In the genomic region with DNA sequence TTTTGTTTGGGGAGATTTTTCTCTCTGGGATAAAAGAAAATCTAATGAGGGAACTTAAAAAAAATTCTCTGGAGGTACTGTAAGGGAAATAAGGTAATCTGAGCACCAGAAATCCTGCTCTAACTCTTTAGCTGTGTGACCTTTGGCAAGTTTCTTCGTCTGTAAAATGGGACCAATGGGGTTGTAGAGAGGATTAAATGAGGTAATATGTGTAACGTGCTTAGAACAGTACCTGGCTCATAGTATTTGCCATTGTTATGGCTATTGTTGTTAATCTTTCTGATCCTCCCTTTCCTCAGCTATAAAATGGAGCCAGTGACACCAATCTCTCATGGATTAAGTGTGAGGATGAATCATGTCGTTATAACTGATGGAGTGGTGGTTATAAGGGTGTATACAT, we compare ENCODE assay signal across 17 cellular contexts. TPM values are rescaled to one million over a fixed set of nuclear protein-coding genes. Genes with fewer than 3 reads are reported as not detected.
DNase-seq lines count a peak whose midpoint lies in the region; TF ChIP-seq lines count a peak whose summit lies in the region.
"Had no signal": no experiment of that assay in that cellular context is flagged by ENCODE, and none has a peak within 500 bp of the region (broad histone marks: within the 10 kb centered on the region; RNA-seq: fewer than 3 reads in every experiment).

No MANE protein-coding gene starts in this region.

- H3K4me3 Mint-ChIP-seq in brain (peak overlapping the region; percentile 76 to 90 (median 79)), nephron (peak overlapping the region in 1 of 3 experiments; percentile 72)
- H3K4me3 Mint-ChIP-seq: B cell; CD4-positive, alpha-beta memory T cell had no signal

- H3K9me3 ChIP-seq in HEK293 (ENCODE audit: control insufficient read depth, insufficient read depth, low read depth, low read length) (no peaks in the 10 kb centered on the region), uterus (no peaks in the 10 kb centered on the region)

- peaks cover 99% of the 10 kb centered on the region for H3K4me1 Mint-ChIP-seq in brain
- peaks cover 77% of the 10 kb centered on the region for H3K4me1 Mint-ChIP-seq in nephron
- H3K4me1 Mint-ChIP-seq: CD4-positive, alpha-beta memory T cell had no signal

- H3K27me3 Mint-ChIP-seq in brain (no peaks in the 10 kb centered on the region), nephron (ENCODE audit: low read depth) (no peaks in the 10 kb centered on the region)

- TF ChIP-seq POLR2A in uterus (IDR thresholded peaks at IDR 0.05) (no peak), lower leg skin (IDR thresholded peaks at IDR 0.05) (no peak)

- H3K36me3 ChIP-seq in HEK293 (ENCODE audit: control insufficient read depth in 2 of 2, insufficient read depth in 1 of 2, low read length in 2 of 2) = no peaks in the 10 kb centered on the region
- H3K36me3 ChIP-seq in uterus = no peaks in the 10 kb centered on the region

- no peak overlapping the region for H3K4me3 ChIP-seq in HEK293 (ENCODE audit: low read depth, low read length)
- peak overlapping the region in 1 of 2 donors; percentile 41 for H3K4me3 ChIP-seq in uterus
- no peak overlapping the region for H3K4me3 ChIP-seq in lower leg skin (ENCODE audit: low read depth, poor library complexity, severe bottlenecking)
- H3K4me3 ChIP-seq: GM23248 had no signal

- 80 to 82% methylated on average over 3 of the region's 3 CpGs for WGBS in lower leg skin, 2 donors

- H3K27ac ChIP-seq in HEK293 (ENCODE audit: extremely low read depth, low read depth, low read length) (no peak overlapping the region), uterus (peak overlapping the region; percentile 40 to 67)
- H3K27ac ChIP-seq: C4-2B, GM23248 had no signal

- DNase-seq in uterus (no peak), cerebellar cortex (ENCODE audit: low spot score) (no peak), lower leg skin (ENCODE audit: low spot score in 2 of 2) (no peak)
- no peak for DNase-seq in activated CD8-positive, alpha-beta memory T cell treated with anti-CD3 and anti-CD28 coated beads, Interleukin-2, amount 50 U/mL, for 4 hours
- DNase-seq: CD4-positive, alpha-beta memory T cell; DND-41; GDM1; GM23248; H7; IMR-90 had no signal

- TF ChIP-seq CTCF in HEK293 (tag by site-specific recombination; IDR thresholded peaks at IDR 0.05) = no peak
- TF ChIP-seq CTCF in brain (conservative IDR thresholded peaks at IDR 0.05) = no peak
- TF ChIP-seq CTCF in nephron (IDR thresholded peaks at IDR 0.05; ENCODE audit: unreplicated experiment in 3 of 3) = no peak
- TF ChIP-seq CTCF in uterus (IDR thresholded peaks at IDR 0.05) = no peak
- no peak for TF ChIP-seq CTCF in lower leg skin (IDR thresholded peaks at IDR 0.05)

- intact Hi-C loops in uterus (cut with DNase I; ENCODE audit: low total_unique reads) = no loop called here
- intact Hi-C loops in lower leg skin (cut with DNase I; ENCODE audit: low total_unique reads) = no loop called here

- no peaks in the 10 kb centered on the region for H3K9me3 Mint-ChIP-seq in brain
- no peaks in the 10 kb centered on the region for H3K9me3 Mint-ChIP-seq in nephron
- H3K9me3 Mint-ChIP-seq: CD4-positive, alpha-beta memory T cell had no signal

- CTCF ChIA-PET in HEK293 (lab: Yijun Ruan, JAX) = interaction anchor here (0.7 to 4.2 kb wide), 4 partner anchors 10 to 312 kb away, joined by 3 to 30 read pairs (median 6); no protein-coding TSS in a partner anchor

- peak overlapping the region; percentile 90 to 99 (median 93) for H3K27ac Mint-ChIP-seq in brain
- peak overlapping the region; percentile 71 to 95 (median 72) for H3K27ac Mint-ChIP-seq in nephron
- H3K27ac Mint-ChIP-seq: B cell; CD4-positive, alpha-beta memory T cell had no signal

- no peaks in the 10 kb centered on the region for H3K27me3 ChIP-seq in uterus

- no peaks in the 10 kb centered on the region for H3K36me3 Mint-ChIP-seq in brain
- no peaks in the 10 kb centered on the region for H3K36me3 Mint-ChIP-seq in nephron (ENCODE audit: low read depth)
- H3K36me3 Mint-ChIP-seq: CD4-positive, alpha-beta memory T cell had no signal

- H3K4me1 ChIP-seq in HEK293 (ENCODE audit: control insufficient read depth, insufficient read depth, low read length) (no peaks in the 10 kb centered on the region), uterus (no peaks in the 10 kb centered on the region)

- POLR2A ChIA-PET in HEK293 (lab: Yijun Ruan, JAX) = no interaction called here

TF ChIP-seq in HEK293, 187 proteins besides CTCF, POLR2A, EP300 and RAD21:
- TF ChIP-seq ZSCAN16 (tag by site-specific recombination; IDR thresholded peaks at IDR 0.05) (no peak), ZNF664 (tag by site-specific recombination; IDR thresholded peaks at IDR 0.05) (peak; percentile 91)
TF ChIP-seq in HEK293: peak in this region for 1.

RNA-seq across cellular contexts. Expression of gene KLHDC8A, which starts 0.8 kb away (rescaled TPM):
- polyA plus RNA-seq in brain (ENCODE audit: insufficient read depth, low read depth, low replicate concordance) = 11.4 TPM
- total RNA-seq in uterus = 10 to 100 TPM in 1 of 4 donors, 1 to 10 TPM in 1, under 1 TPM in 1, not detected in 1; 0.88 to 14.1 (median 7.5) TPM
- under 1 TPM in 1 of 4 donors, not detected in 3; 0.30 TPM for total RNA-seq in lower leg skin
- total RNA-seq: A172; CD4-positive, alpha-beta memory T cell; GM23248; HT-29; IMR-90 had no signal
- polyA plus RNA-seq: CD4-positive, alpha-beta memory T cell; GM23248; IMR-90 had no signal

RNA-seq across cellular contexts. Expression of gene NUAK2, which starts 36.0 kb away (rescaled TPM):
- 14.4 TPM for polyA plus RNA-seq in brain (ENCODE audit: insufficient read depth, low read depth, low replicate concordance)
- total RNA-seq in uterus (1 to 10 TPM in 2 of 4 donors, under 1 TPM in 1, not detected in 1; 0.73 to 2.0 (median 1.5) TPM), lower leg skin (10 to 100 TPM; 31.9 to 39.2 (median 32.3) TPM)

Comparison
In these comparisons a context has a peak if more than half of its experiments do, and no peak if none do; other contexts are left out.
1. RNA of gene NUAK2, which starts 36.0 kb away (total RNA-seq): 31.9 to 39.2 TPM in lower leg skin; 0.73 to 2.0 TPM in uterus; every median in the first group is over 10 times any median in the second.